1 cellular context compared by ENCODE assay signal in the genomic region with DNA sequence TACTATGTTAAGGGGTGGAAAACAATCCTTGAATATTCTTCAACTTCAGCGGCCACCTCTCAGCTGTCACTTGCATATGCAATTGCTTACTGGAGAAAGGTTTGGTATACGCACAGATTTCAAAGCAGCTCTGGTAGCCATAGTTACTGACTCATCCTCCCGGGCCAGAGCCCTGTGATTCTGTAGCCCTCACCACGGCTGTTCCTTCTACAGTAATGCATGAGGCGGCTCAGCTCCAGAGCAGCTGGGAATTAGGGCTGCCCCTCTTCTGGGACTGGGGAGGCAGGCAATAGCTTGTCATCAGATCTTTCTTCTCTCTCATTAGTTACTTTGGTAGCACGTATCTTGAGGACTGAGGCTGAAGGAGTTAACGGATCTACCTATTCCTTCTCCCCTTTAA.
TF ChIP-seq lines count a peak whose summit lies in the region.

No MANE protein-coding gene starts in this region.

TF ChIP-seq in GM23338, 12 proteins besides CTCF, POLR2A, EP300 and RAD21 (continued from another document):
- TF ChIP-seq ETS1 (IDR thresholded peaks at IDR 0.05) (no peak), ZNF331 (CRISPR knock-in tag; IDR thresholded peaks at IDR 0.05; ENCODE audit: low read depth) (no peak), NANOG (IDR thresholded peaks at IDR 0.05; ENCODE audit: borderline replicate concordance) (no peak), POLR2AphosphoS5 (IDR thresholded peaks at IDR 0.05; ENCODE audit: low read depth) (no peak), EZH2 (IDR thresholded peaks at IDR 0.05; ENCODE audit: low read depth, unreplicated experiment) (no peak), STAT1 (IDR thresholded peaks at IDR 0.05; ENCODE audit: unreplicated experiment) (no peak), ZNF114 (CRISPR knock-in tag; IDR thresholded peaks at IDR 0.05) (no peak), CREB1 (CRISPR knock-in tag; IDR thresholded peaks at IDR 0.05; ENCODE audit: low read depth) (no peak), JUNB (IDR thresholded peaks at IDR 0.05; ENCODE audit: unreplicated experiment) (no peak), EZH2phosphoT487 (IDR thresholded peaks at IDR 0.05; ENCODE audit: unreplicated experiment) (no peak)
- TF ChIP-seq, protein P1, sequence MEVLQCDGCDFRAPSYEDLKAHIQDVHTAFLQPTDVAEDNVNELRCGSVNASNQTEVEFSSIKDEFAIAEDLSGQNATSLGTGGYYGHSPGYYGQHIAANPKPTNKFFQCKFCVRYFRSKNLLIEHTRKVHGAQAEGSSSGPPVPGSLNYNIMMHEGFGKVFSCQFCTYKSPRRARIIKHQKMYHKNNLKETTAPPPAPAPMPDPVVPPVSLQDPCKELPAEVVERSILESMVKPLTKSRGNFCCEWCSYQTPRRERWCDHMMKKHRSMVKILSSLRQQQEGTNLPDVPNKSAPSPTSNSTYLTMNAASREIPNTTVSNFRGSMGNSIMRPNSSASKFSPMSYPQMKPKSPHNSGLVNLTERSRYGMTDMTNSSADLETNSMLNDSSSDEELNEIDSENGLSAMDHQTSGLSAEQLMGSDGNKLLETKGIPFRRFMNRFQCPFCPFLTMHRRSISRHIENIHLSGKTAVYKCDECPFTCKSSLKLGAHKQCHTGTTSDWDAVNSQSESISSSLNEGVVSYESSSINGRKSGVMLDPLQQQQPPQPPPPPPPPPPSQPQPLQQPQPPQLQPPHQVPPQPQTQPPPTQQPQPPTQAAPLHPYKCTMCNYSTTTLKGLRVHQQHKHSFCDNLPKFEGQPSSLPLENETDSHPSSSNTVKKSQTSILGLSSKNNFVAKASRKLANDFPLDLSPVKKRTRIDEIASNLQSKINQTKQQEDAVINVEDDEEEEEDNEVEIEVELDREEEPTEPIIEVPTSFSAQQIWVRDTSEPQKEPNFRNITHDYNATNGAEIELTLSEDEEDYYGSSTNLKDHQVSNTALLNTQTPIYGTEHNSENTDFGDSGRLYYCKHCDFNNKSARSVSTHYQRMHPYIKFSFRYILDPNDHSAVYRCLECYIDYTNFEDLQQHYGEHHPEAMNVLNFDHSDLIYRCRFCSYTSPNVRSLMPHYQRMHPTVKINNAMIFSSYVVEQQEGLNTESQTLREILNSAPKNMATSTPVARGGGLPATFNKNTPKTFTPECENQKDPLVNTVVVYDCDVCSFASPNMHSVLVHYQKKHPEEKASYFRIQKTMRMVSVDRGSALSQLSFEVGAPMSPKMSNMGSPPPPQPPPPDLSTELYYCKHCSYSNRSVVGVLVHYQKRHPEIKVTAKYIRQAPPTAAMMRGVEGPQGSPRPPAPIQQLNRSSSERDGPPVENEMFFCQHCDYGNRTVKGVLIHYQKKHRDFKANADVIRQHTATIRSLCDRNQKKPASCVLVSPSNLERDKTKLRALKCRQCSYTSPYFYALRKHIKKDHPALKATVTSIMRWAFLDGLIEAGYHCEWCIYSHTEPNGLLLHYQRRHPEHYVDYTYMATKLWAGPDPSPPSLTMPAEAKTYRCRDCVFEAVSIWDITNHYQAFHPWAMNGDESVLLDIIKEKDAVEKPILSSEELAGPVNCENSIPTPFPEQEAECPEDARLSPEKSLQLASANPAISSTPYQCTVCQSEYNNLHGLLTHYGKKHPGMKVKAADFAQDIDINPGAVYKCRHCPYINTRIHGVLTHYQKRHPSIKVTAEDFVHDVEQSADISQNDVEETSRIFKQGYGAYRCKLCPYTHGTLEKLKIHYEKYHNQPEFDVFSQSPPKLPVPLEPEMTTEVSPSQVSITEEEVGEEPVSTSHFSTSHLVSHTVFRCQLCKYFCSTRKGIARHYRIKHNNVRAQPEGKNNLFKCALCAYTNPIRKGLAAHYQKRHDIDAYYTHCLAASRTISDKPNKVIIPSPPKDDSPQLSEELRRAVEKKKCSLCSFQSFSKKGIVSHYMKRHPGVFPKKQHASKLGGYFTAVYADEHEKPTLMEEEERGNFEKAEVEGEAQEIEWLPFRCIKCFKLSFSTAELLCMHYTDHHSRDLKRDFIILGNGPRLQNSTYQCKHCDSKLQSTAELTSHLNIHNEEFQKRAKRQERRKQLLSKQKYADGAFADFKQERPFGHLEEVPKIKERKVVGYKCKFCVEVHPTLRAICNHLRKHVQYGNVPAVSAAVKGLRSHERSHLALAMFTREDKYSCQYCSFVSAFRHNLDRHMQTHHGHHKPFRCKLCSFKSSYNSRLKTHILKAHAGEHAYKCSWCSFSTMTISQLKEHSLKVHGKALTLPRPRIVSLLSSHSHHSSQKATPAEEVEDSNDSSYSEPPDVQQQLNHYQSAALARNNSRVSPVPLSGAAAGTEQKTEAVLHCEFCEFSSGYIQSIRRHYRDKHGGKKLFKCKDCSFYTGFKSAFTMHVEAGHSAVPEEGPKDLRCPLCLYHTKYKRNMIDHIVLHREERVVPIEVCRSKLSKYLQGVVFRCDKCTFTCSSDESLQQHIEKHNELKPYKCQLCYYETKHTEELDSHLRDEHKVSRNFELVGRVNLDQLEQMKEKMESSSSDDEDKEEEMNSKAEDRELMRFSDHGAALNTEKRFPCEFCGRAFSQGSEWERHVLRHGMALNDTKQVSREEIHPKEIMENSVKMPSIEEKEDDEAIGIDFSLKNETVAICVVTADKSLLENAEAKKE (CRISPR knock-in tag; IDR thresholded peaks at IDR 0.05): no peak
